23 cellular contexts compared by ENCODE assay signal in the genomic region with DNA sequence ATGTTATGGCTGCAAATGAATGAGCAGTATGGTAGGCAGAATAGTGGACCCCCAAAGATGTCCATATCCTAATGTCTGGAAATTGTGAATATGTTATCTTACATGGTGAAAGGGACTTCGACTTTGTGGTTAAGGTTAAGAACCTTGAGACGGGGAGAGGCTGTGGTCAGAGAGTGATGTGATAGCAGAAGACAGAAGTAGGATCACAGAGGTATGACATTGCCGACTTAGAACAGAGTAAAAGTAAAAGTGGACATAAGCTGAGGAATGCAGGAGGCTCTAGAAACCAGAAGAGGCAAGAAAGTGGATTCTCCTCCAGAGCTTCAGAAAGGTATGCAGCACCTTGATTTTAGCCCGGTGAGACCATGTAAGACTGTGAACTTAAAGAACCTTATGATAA.
"Had no signal": no experiment of that assay in that cellular context is flagged by ENCODE, and none has a peak within 500 bp of the region (broad histone marks: within the 10 kb centered on the region; RNA-seq: fewer than 3 reads in every experiment).

No MANE protein-coding gene starts in this region.

- H3K27me3 Mint-ChIP-seq: activated B cell treated with CpG ODN at 0.5 μM for 24 hours; activated CD8-positive, alpha-beta memory T cell treated with anti-CD3 and anti-CD28 coated beads, Interleukin-2, amount 10 ng/mL, durations not matched to agents 7 days and 5 days; activated T-cell treated with anti-CD3 and anti-CD28 coated beads, Interleukin-2, amount 50 U/mL, for 24 hours had no signal

- H3K36me3 Mint-ChIP-seq: activated CD8-positive, alpha-beta memory T cell treated with anti-CD3 and anti-CD28 coated beads, Interleukin-2, amount 10 ng/mL, durations not matched to agents 7 days and 5 days; activated naive CD4-positive, alpha-beta T cell treated with anti-CD3 and anti-CD28 coated beads, Interleukin-2, amount 50 U/mL, for 72 hours; T-cell had no signal

- H3K9me3 Mint-ChIP-seq: activated CD4-positive, alpha-beta T cell treated with anti-CD3 and anti-CD28 coated beads, Interleukin-2, amount 10 ng/mL, durations not matched to agents 24 days and 14 days; activated naive CD4-positive, alpha-beta T cell treated with anti-CD3 and anti-CD28 coated beads, Interleukin-2, amount 50 U/mL, for 72 hours; activated T-cell treated with anti-CD3 and anti-CD28 coated beads, Interleukin-2, amount 50 U/mL, for 24 hours; T-cell had no signal

- H3K4me1 ChIP-seq: breast epithelium, colonic mucosa had no signal

- H3K9me3 ChIP-seq: adrenal gland, breast epithelium, colonic mucosa had no signal

- H3K36me3 ChIP-seq: adrenal gland, breast epithelium, colonic mucosa had no signal

- H3K27me3 ChIP-seq: adrenal gland, breast epithelium, colonic mucosa had no signal

- H3K4me1 Mint-ChIP-seq: activated B cell treated with CpG ODN at 0.5 μM for 24 hours; activated CD4-positive, alpha-beta T cell treated with anti-CD3 and anti-CD28 coated beads, Interleukin-2, amount 10 ng/mL, durations not matched to agents 24 days and 14 days; activated CD8-positive, alpha-beta memory T cell treated with anti-CD3 and anti-CD28 coated beads, Interleukin-2, amount 10 ng/mL, durations not matched to agents 7 days and 5 days; T-cell had no signal

- H3K27ac ChIP-seq: adrenal gland, breast epithelium, colonic mucosa, PC-9 had no signal

- H2AFZ ChIP-seq: PC-9 had no signal

- H3K4me3 ChIP-seq: adrenal gland, breast epithelium, colonic mucosa, PC-9 had no signal

- H3K4me3 Mint-ChIP-seq: activated B cell treated with CpG ODN at 0.5 μM for 24 hours; activated CD4-positive, alpha-beta T cell treated with anti-CD3 and anti-CD28 coated beads, Interleukin-2, amount 10 ng/mL, durations not matched to agents 24 days and 14 days; activated CD8-positive, alpha-beta memory T cell treated with anti-CD3 and anti-CD28 coated beads, Interleukin-2, amount 10 ng/mL, durations not matched to agents 7 days and 5 days; activated T-cell treated with anti-CD3 and anti-CD28 coated beads, Interleukin-2, amount 50 U/mL, for 24 hours; T-cell had no signal

- H3K4me2 ChIP-seq: PC-9 had no signal

- DNase-seq: activated B cell treated with CpG ODN at 0.5 μM for 24 hours; activated CD4-positive, alpha-beta T cell treated with anti-CD3 and anti-CD28 coated beads for 1 hour; activated CD4-positive, alpha-beta T cell treated with anti-CD3 and anti-CD28 coated beads, Interleukin-2, amount 10 ng/mL, durations not matched to agents 24 days and 14 days; activated CD4-positive, alpha-beta T cell treated with anti-CD3 and anti-CD28 coated beads, Interleukin-2, amount 50 U/mL, for 48 hours; activated CD8-positive, alpha-beta memory T cell treated with anti-CD3 and anti-CD28 coated beads, Interleukin-2, amount 10 ng/mL, durations not matched to agents 7 days and 5 days; activated effector memory CD4-positive, alpha-beta T cell treated with anti-CD3 and anti-CD28 coated beads, Interleukin-2, amount 50 U/mL, for 16 hours; activated naive CD4-positive, alpha-beta T cell treated with Interleukin-2 at 50 U/mL for 16 hours; activated T-cell treated with anti-CD3 and anti-CD28 coated beads, Interleukin-2, amount 50 U/mL, for 24 hours; adrenal gland; aorta; caudate nucleus; colonic mucosa; Kasumi-1; NCI-H146; NCI-H187 treated with DMSO at 0.1 percent for 48 hours; NCI-H2081 treated with DMSO at 0.1 percent for 48 hours; NCI-H446; NCI-H524; PC-9; SIG-M5; T-cell had no signal

- ATAC-seq: activated CD8-positive, alpha-beta memory T cell treated with anti-CD3 and anti-CD28 coated beads, Interleukin-2, amount 10 ng/mL, durations not matched to agents 7 days and 5 days; activated naive CD4-positive, alpha-beta T cell treated with anti-CD3 and anti-CD28 coated beads, Interleukin-2, amount 50 U/mL, for 72 hours; T-cell had no signal
